In the genomic region with DNA sequence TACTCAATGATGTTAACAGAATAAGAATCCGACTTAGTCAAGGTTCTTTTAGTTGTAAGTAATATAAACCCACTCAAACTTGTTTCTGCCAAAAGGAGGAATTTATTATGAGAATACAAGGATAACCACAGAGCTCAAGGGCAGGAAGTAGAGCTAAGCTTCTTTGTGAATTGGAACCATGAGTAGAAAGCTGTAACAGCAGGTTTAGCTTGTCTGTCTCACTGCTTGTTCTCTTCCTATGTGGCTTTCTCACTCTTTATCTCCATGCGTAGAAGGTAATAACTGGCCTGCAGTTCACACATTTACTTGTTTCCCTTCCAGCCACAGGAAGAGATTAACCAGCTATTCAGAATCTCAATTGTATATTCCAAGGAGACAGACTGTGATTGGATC, we compare ENCODE assay signal across 20 cellular contexts.
DNase-seq lines count a peak whose midpoint lies in the region; ATAC-seq and TF ChIP-seq lines count a peak whose summit lies in the region.
"Had no signal": no experiment of that assay in that cellular context is flagged by ENCODE, and none has a peak within 500 bp of the region (broad histone marks: within the 10 kb centered on the region; RNA-seq: fewer than 3 reads in every experiment).

No MANE protein-coding gene starts in this region.

- ATAC-seq in activated T-helper 17 cell treated with anti-CD3 and anti-CD28 coated beads, Interleukin-2, amount 50 U/mL, for 72 hours (replicated peaks) = peak; percentile 16
- ATAC-seq in natural killer cell = peak; percentile 49 to 64 (median 58)
- ATAC-seq: HCT116, left ventricle myocardium superior, upper lobe of right lung had no signal

- TF ChIP-seq CTCF in natural killer cell (IDR thresholded peaks at IDR 0.05) (no peak), suprapubic skin (IDR thresholded peaks at IDR 0.05) (no peak)

- DNase-seq in NCI-H82 (lab: John Stamatoyannopoulos, UW) = peak; percentile 47
- no peak for DNase-seq in NCI-H82 treated with DMSO at 0.1 percent for 48 hours (lab: John Stamatoyannopoulos, UW; ENCODE audit: unreplicated experiment)
- DNase-seq in KBM-7 = peak; percentile 15
- DNase-seq in natural killer cell = no peak
- DNase-seq in suprapubic skin (ENCODE audit: low spot score in 2 of 2) = no peak
- no peak for DNase-seq in MG63
- DNase-seq in cortex of kidney (lab: John Stamatoyannopoulos, UW) = no peak
- DNase-seq: activated CD4-positive, alpha-beta T cell treated with anti-CD3 and anti-CD28 coated beads, Interleukin-2, amount 50 U/mL, for 48 hours; amniotic stem cell; left ventricle myocardium superior; NCI-H146; NCI-H774; SHP77; stimulated activated CD4-positive, alpha-beta T cell treated with anti-CD3 and anti-CD28 coated beads, Interleukin-4, amount 100 ng/mL, for 1 hour; upper lobe of right lung had no signal

- H3K4me3 ChIP-seq in suprapubic skin (no peak overlapping the region), MG63 (no peak overlapping the region)
- H3K4me3 ChIP-seq: skin epidermis, upper lobe of right lung had no signal

- H3K27me3 Mint-ChIP-seq in activated T-helper 17 cell treated with anti-CD3 and anti-CD28 coated beads, Interleukin-2, amount 50 U/mL, for 72 hours = no peaks in the 10 kb centered on the region
- H3K27me3 Mint-ChIP-seq in natural killer cell (ENCODE audit: low read depth in 2 of 2) = peaks cover 5 to 8% of the 10 kb centered on the region in 2 donors

- peak overlapping the region; percentile 66 for H3K27ac Mint-ChIP-seq in activated T-helper 17 cell treated with anti-CD3 and anti-CD28 coated beads, Interleukin-2, amount 50 U/mL, for 72 hours
- peak overlapping the region; percentile 79 to 89 for H3K27ac Mint-ChIP-seq in natural killer cell

- no peaks in the 10 kb centered on the region for H3K9me3 ChIP-seq in suprapubic skin
- no peaks in the 10 kb centered on the region for H3K9me3 ChIP-seq in MG63
- H3K9me3 ChIP-seq: upper lobe of right lung had no signal

- no peak for TF ChIP-seq EP300 in suprapubic skin (IDR thresholded peaks at IDR 0.05)

- no peaks in the 10 kb centered on the region for H3K36me3 ChIP-seq in suprapubic skin
- no peaks in the 10 kb centered on the region for H3K36me3 ChIP-seq in MG63
- H3K36me3 ChIP-seq: upper lobe of right lung had no signal

- no peaks in the 10 kb centered on the region for H3K4me1 ChIP-seq in suprapubic skin
- H3K4me1 ChIP-seq: upper lobe of right lung had no signal

- TF ChIP-seq POLR2A in suprapubic skin (IDR thresholded peaks at IDR 0.05) = no peak

- H3K27me3 ChIP-seq in suprapubic skin (no peaks in the 10 kb centered on the region), MG63 (no peaks in the 10 kb centered on the region)
- H3K27me3 ChIP-seq: upper lobe of right lung had no signal

- H3K4me3 Mint-ChIP-seq in activated T-helper 17 cell treated with anti-CD3 and anti-CD28 coated beads, Interleukin-2, amount 50 U/mL, for 72 hours = peak overlapping the region; percentile 44
- H3K4me3 Mint-ChIP-seq in natural killer cell = peak overlapping the region; percentile 79

- H3K36me3 Mint-ChIP-seq in activated T-helper 17 cell treated with anti-CD3 and anti-CD28 coated beads, Interleukin-2, amount 50 U/mL, for 72 hours (ENCODE audit: low read depth) = no peaks in the 10 kb centered on the region
- H3K36me3 Mint-ChIP-seq in natural killer cell = no peaks in the 10 kb centered on the region

- H3K27ac ChIP-seq in suprapubic skin = no peak overlapping the region
- H3K27ac ChIP-seq: 22Rv1, epithelial cell of prostate, upper lobe of right lung had no signal

- H3K4me1 Mint-ChIP-seq in activated T-helper 17 cell treated with anti-CD3 and anti-CD28 coated beads, Interleukin-2, amount 50 U/mL, for 72 hours = peaks cover 12% of the 10 kb centered on the region
- H3K4me1 Mint-ChIP-seq in natural killer cell = peaks cover 19 to 33% of the 10 kb centered on the region in 2 donors

- intact Hi-C loops in natural killer cell (cut with micrococcal nuclease) = no loop called here

- in situ Hi-C loops in KBM-7 (cut with MboI; ENCODE audit: low pct_unique_long_range_greater_than_20kb, low sequenced_read_pairs) = no loop called here

- WGBS in suprapubic skin = 64% methylated on average over 2 of the region's 2 CpGs

- no peaks in the 10 kb centered on the region for H3K9me3 Mint-ChIP-seq in activated T-helper 17 cell treated with anti-CD3 and anti-CD28 coated beads, Interleukin-2, amount 50 U/mL, for 72 hours
- no peaks in the 10 kb centered on the region for H3K9me3 Mint-ChIP-seq in natural killer cell

Comparison
In these comparisons a context has a peak if more than half of its experiments do, and no peak if none do; other contexts are left out.
1. DNase-seq: peak in NCI-H82 (single experiment) and KBM-7 (single experiment); none in NCI-H82 treated with DMSO at 0.1 percent for 48 hours (single experiment), natural killer cell (single experiment), suprapubic skin (0 of 2), MG63 (single experiment) and cortex of kidney (single experiment).